In genomic region chr2:231604685-231605606, GRCh38 we compare ENCODE assay signal across 8 cellular contexts. TPM values are rescaled to one million over a fixed set of nuclear protein-coding genes. Genes with fewer than 3 reads are reported as not detected.
DNase-seq lines count a peak whose midpoint lies in the region; ATAC-seq, FAIRE-seq and TF ChIP-seq lines count a peak whose summit lies in the region.

No MANE protein-coding gene starts in this region.

- in situ Hi-C loops in HepG2 (cut with HindIII; ENCODE audit: extremely low pct_ligation_motif_present, low pct_unique_long_range_greater_than_20kb) = no loop called here

- H4K20me1 ChIP-seq in HepG2 (ENCODE audit: insufficient read depth, low read length) = no peaks in the 10 kb centered on the region

- 0 out of 2 replicates have a peak, but pooled peaks have one; percentile 16 for TF ChIP-seq CTCF in HepG2 (CRISPR knock-in tag; IDR thresholded peaks at IDR 0.05)

- peak overlapping the region; percentile 43 to 76 (median 58); a peak in 5 of 6 replicates for H3K4me3 ChIP-seq in HepG2 (replicated peaks in 1 of 3; ENCODE audit: insufficient read depth in 1 of 3, low read depth in 2 of 3, low read length in 3 of 3)

- ATAC-seq in HG03432 (IDR thresholded peaks at IDR 0.05; ENCODE audit: unreplicated experiment) (peak; percentile 85), HepG2 (peak; percentile 81)

- peaks cover 7 to 21% of the 10 kb centered on the region in 2 experiments; a peak in 4 of 5 replicates for H3K27me3 ChIP-seq in HepG2 (ENCODE audit: control insufficient read depth in 1 of 2, insufficient read depth in 2 of 2, low read length in 2 of 2)

- POLR2A ChIA-PET in HepG2 (lab: Yijun Ruan, JAX) = interaction anchor here (0.7 to 1.0 kb wide), 3 partner anchors 9 to 140 kb away, joined by 3 read pairs; partner anchors contain the start of gene NCL

- intact Hi-C loops in HepG2 (cut with micrococcal nuclease; ENCODE audit: unreplicated experiment) = no loop called here

- FAIRE-seq in HepG2 (lab: Jason Lieb, UNC) = peak; percentile 71

- TF ChIP-seq POLR2A in HepG2 (IDR thresholded peaks at IDR 0.05; ENCODE audit: insufficient read depth in 1 of 2, low read depth in 2 of 2, low read length in 2 of 2) = no peak; a peak in 1 of 4 replicates

- H3K9me3 ChIP-seq in HepG2 (ENCODE audit: low read length) = no peaks in the 10 kb centered on the region

- no peak overlapping the region for H2AFZ ChIP-seq in HepG2 (ENCODE audit: low read length)

- no peak for TF ChIP-seq RAD21 in HepG2 (CRISPR knock-in tag; IDR thresholded peaks at IDR 0.05)

- H3K36me3 ChIP-seq in HepG2 (replicated peaks in 1 of 2; ENCODE audit: control insufficient read depth in 1 of 2, insufficient read depth in 2 of 2, low read length in 2 of 2) = no peaks in the 10 kb centered on the region

- peaks cover 25% of the 10 kb centered on the region for H3K4me1 ChIP-seq in HepG2 (ENCODE audit: insufficient read depth, low read length)

- no TSS peak for BruUV-seq in HepG2 (replicated peaks; lab: Mats Ljungman, UMichigan)

- TF ChIP-seq EP300 in HepG2 (IDR thresholded peaks at IDR 0.05; ENCODE audit: low read depth in 2 of 2, low read length in 2 of 2) (no peak), HepG2 (CRISPR knock-in tag; IDR thresholded peaks at IDR 0.05; ENCODE audit: borderline replicate concordance) (no peak)

- DNase-seq in Ammon's horn (ENCODE audit: low spot score) = peak; percentile 100
- DNase-seq in GM19238 (ENCODE audit: insufficient read length, low spot score) = peak; percentile 96
- DNase-seq in NCI-H524 (lab: John Stamatoyannopoulos, UW) = peak; percentile 86 to 97
- DNase-seq in activated CD4-positive, alpha-beta T cell treated with anti-CD3 and anti-CD28 coated beads, Interleukin-2, amount 50 U/mL, for 1 hour = peak; percentile 97
- DNase-seq in dedifferentiated amniotic fluid mesenchymal stem cell (ENCODE audit: extremely low spot score) = peak; percentile 98
- DNase-seq in HepG2 (ENCODE audit: low spot score) = peak; percentile 92
- peak; percentile 90 for DNase-seq in stimulated activated CD4-positive, alpha-beta T cell treated with anti-CD3 and anti-CD28 coated beads, Interleukin-2, amount 100 ng/mL, for 4 hours (ENCODE audit: low read depth)

- peak overlapping the region; percentile 96 for H3K4me2 ChIP-seq in HepG2 (ENCODE audit: low read depth, low read length)

- H3K27ac ChIP-seq in HepG2 (ENCODE audit: extremely low read length, insufficient read depth, low read length) = no peak overlapping the region

- CTCF ChIA-PET in HepG2 (lab: Yijun Ruan, JAX; ENCODE audit: low intra/inter-chr PET ratio, low total read pairs) = no interaction called here

- H3K79me2 ChIP-seq in HepG2 (ENCODE audit: insufficient read depth, low read length) = no peaks in the 10 kb centered on the region

- WGBS in HepG2 (ENCODE audit: low lambda C conversion rate) = 54% methylated on average over 13 of the region's 54 CpGs

- peak overlapping the region; percentile 81 for H3K9ac ChIP-seq in HepG2 (ENCODE audit: insufficient read depth, low read depth, low read length)

TF ChIP-seq in HepG2, 621 proteins besides CTCF, POLR2A, EP300 and RAD21 (continues in another document):
- TF ChIP-seq RBM22 (optimal IDR thresholded peaks at IDR 0.05; ENCODE audit: low read length) (peak; percentile 100), MXI1 (IDR thresholded peaks at IDR 0.05; ENCODE audit: borderline replicate concordance, low read depth, low read length) (peak; percentile 97), ZNF619 (CRISPR knock-in tag; IDR thresholded peaks at IDR 0.05) (no peak), ASH2L (IDR thresholded peaks at IDR 0.05; ENCODE audit: insufficient read length, low read depth, low read length) (peak; percentile 42), ZNF552 (CRISPR knock-in tag; IDR thresholded peaks at IDR 0.05; ENCODE audit: borderline replicate concordance) (no peak), DMAP1 (CRISPR knock-in tag; IDR thresholded peaks at IDR 0.05) (no peak), HMGXB4 (CRISPR knock-in tag; IDR thresholded peaks at IDR 0.05; ENCODE audit: borderline replicate concordance in 1 of 2, low read depth in 1 of 2) (peak in 1 of 2 experiments; percentile 16; a peak in 1 of 4 replicates), ZFY (CRISPR knock-in tag; IDR thresholded peaks at IDR 0.05) (peak; percentile 67), ZNF441 (CRISPR knock-in tag; IDR thresholded peaks at IDR 0.05; ENCODE audit: borderline replicate concordance) (no peak), ZNF773 (CRISPR knock-in tag; IDR thresholded peaks at IDR 0.05; ENCODE audit: borderline replicate concordance) (no peak), ZNF12 (CRISPR knock-in tag; IDR thresholded peaks at IDR 0.05) (no peak), ZNF609 (CRISPR knock-in tag; IDR thresholded peaks at IDR 0.05; ENCODE audit: borderline replicate concordance) (no peak), RFX5 (IDR thresholded peaks at IDR 0.05; ENCODE audit: low read depth, low read length) (peak; percentile 94), CEBPB (IDR thresholded peaks at IDR 0.05; ENCODE audit: borderline replicate concordance, low read depth, low read length) (no peak), PHF21A (CRISPR knock-in tag; IDR thresholded peaks at IDR 0.05) (0 out of 2 replicates have a peak, but pooled peaks have one; percentile 41), CCDC6 (CRISPR knock-in tag; IDR thresholded peaks at IDR 0.05) (no peak)

RNA-seq across cellular contexts. Expression of gene TEX44, which starts 12.3 kb away (rescaled TPM):
- not detected in 2 replicates for total RNA-seq in HepG2 (2016; rRNA removed; fragmentation: Illumina TruSeq; extraction: Trizol)
- total RNA-seq in HepG2 (2016; cell fraction: cytosol; rRNA removed; fragmentation: Illumina TruSeq; extraction: Trizol; ENCODE audit: low read depth) = not detected in 2 replicates
- total RNA-seq in HepG2 (2016; cell fraction: insoluble cytoplasmic fraction; rRNA removed; fragmentation: Illumina TruSeq; extraction: Trizol) = not detected in 2 replicates
- not detected in 2 replicates for total RNA-seq in HepG2 (2016; cell fraction: membrane; rRNA removed; fragmentation: Illumina TruSeq; extraction: Trizol)
- not detected in 2 replicates for total RNA-seq in HepG2 (2016; cell fraction: nucleus; rRNA removed; fragmentation: Illumina TruSeq; extraction: Trizol)
- not detected in 2 replicates for polyA plus RNA-seq in HepG2 (2011; rRNA removed)
- not detected in 2 replicates for polyA plus RNA-seq in HepG2 (2011; cell fraction: cytosol; rRNA removed)
- polyA plus RNA-seq in HepG2 (2011; cell fraction: nucleus; rRNA removed) = not detected in 2 replicates
- not detected in 2 replicates for polyA plus RNA-seq in HepG2 (2012)
- polyA plus RNA-seq in HepG2 (2016; cell fraction: cytosol; fragmentation: Illumina TruSeq; extraction: Trizol; ENCODE audit: low read depth) = not detected in 2 replicates
- not detected in 2 replicates for polyA plus RNA-seq in HepG2 (2016; cell fraction: insoluble cytoplasmic fraction; fragmentation: Illumina TruSeq; extraction: Trizol; ENCODE audit: low read depth)
- not detected in 2 replicates for polyA plus RNA-seq in HepG2 (2016; cell fraction: membrane; fragmentation: Illumina TruSeq; extraction: Trizol; ENCODE audit: low read depth)
- polyA plus RNA-seq in HepG2 (2016; cell fraction: nucleus; fragmentation: Illumina TruSeq; extraction: Trizol; ENCODE audit: insufficient read depth, low read depth) = not detected in 2 replicates
- not detected in 2 replicates for polyA minus RNA-seq in HepG2 (2011; rRNA and poly(A)+ RNA removed; ENCODE audit: low replicate concordance)
- not detected in 2 replicates for polyA minus RNA-seq in HepG2 (2011; cell fraction: cytosol; rRNA and poly(A)+ RNA removed)
- not detected in 2 replicates for polyA minus RNA-seq in HepG2 (2011; cell fraction: nucleus; rRNA and poly(A)+ RNA removed)
